In the genomic region with DNA sequence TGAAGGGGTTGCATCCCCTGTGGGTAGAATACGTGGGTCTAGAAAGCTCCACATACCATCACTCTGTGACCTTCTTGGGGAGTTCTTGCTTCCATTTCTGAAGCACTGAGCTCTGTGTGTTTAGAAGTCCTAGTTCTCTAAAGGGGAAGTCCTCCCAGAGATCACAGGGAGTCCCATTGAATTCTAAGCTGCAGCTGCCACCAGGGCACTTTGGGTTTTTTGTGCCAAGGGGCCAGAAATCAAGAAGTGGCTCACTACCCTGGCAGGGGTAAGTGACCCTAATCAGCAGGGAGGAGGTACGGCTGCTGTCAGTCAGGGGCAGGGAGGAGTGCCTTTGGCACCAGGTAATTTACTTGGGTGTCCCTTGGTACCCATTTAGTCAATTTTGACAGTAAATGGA, we compare ENCODE assay signal across 24 cellular contexts.
"Had no signal": no experiment of that assay in that cellular context is flagged by ENCODE, and none has a peak within 500 bp of the region (broad histone marks: within the 10 kb centered on the region; RNA-seq: fewer than 3 reads in every experiment).

No MANE protein-coding gene starts in this region.

- H3K27ac ChIP-seq: colonic mucosa, epithelial cell of prostate, gastrocnemius medialis, left lung had no signal

- H3K4me1 Mint-ChIP-seq: naive B cell had no signal

- H3K4me3 Mint-ChIP-seq: dendritic cell treated with granulocyte-macrophage colony-stimulating factor and Interleukin-4, amounts not matched to agents 40 ng/mL and 50 ng/mL, for 4 days; effector memory CD8-positive, alpha-beta T cell; endodermal cell; mesothelial cell of epicardium; naive B cell had no signal

- H3K27me3 ChIP-seq: colonic mucosa, esophagus squamous epithelium, gastrocnemius medialis, heart right ventricle, left lung had no signal

- H3K4me1 ChIP-seq: colonic mucosa, gastrocnemius medialis, left lung, lower lobe of right lung had no signal

- H3K9me3 ChIP-seq: colonic mucosa, gastrocnemius medialis, mucosa of descending colon had no signal

- H3K27me3 Mint-ChIP-seq: dendritic cell treated with granulocyte-macrophage colony-stimulating factor and Interleukin-4, amounts not matched to agents 40 ng/mL and 50 ng/mL, for 4 days; naive B cell had no signal

- H3K27ac Mint-ChIP-seq: dendritic cell treated with granulocyte-macrophage colony-stimulating factor and Interleukin-4, amounts not matched to agents 40 ng/mL and 50 ng/mL, for 4 days; effector memory CD8-positive, alpha-beta T cell; endodermal cell; mesothelial cell of epicardium; naive B cell had no signal

- H3K36me3 ChIP-seq: colonic mucosa, esophagus squamous epithelium, gastrocnemius medialis, heart right ventricle, left lung, lower lobe of right lung had no signal

- H3K4me3 ChIP-seq: colonic mucosa, esophagus squamous epithelium, gastrocnemius medialis, heart right ventricle, left lung, lower lobe of right lung, mucosa of descending colon had no signal

- DNase-seq: colonic mucosa; cortex of kidney; effector CD8-positive, alpha-beta T cell; effector memory CD8-positive, alpha-beta T cell; endodermal cell; erythroblast; esophagus squamous epithelium; foreskin fibroblast; foreskin melanocyte; gastrocnemius medialis; glutamatergic neuron; head of caudate nucleus; heart right ventricle; hippocampal formation; left cardiac atrium; left lung; left ventricle myocardium superior; lower lobe of right lung; mesenchymal stem cell; mucosa of descending colon; naive B cell had no signal

- H3K9me3 Mint-ChIP-seq: dendritic cell treated with granulocyte-macrophage colony-stimulating factor and Interleukin-4, amounts not matched to agents 40 ng/mL and 50 ng/mL, for 4 days; effector memory CD8-positive, alpha-beta T cell had no signal
